Comparison of ENCODE assay signal across 25 cellular contexts in the genomic region with DNA sequence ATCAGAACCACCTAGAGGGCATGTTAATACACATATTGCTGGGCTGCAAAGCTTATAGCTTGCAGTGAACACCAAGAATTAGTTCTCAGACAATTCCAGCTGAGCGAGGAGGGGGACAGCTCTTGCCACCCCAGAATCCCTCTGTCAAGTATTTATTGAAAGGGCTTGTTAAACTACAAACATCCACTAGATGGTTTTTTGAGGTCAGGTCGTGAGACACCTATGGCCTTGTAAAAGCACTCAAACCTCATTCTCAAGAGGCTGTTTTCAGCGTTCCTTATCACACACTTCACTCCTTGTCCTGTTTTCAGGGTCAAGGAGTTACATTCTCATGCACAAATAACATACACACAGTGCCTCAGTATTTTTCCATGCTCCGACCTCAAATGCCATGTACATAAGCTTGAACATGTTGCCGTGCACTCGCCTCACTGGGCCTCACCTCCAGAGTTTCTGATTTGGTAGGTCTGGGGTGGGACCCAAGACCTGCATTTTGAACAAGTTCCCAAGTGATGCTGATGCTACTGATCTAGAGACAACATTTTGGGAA.
"Had no signal": no experiment of that assay in that cellular context is flagged by ENCODE, and none has a peak within 500 bp of the region (broad histone marks: within the 10 kb centered on the region; RNA-seq: fewer than 3 reads in every experiment).

No MANE protein-coding gene starts in this region.

- H3K27ac ChIP-seq: breast epithelium, Peyer's patch, RWPE1, SJCRH30, WERI-Rb-1 had no signal

- H3K36me3 Mint-ChIP-seq: activated naive CD4-positive, alpha-beta T cell treated with anti-CD3 and anti-CD28 coated beads, Interleukin-2, amount 50 U/mL, for 24 hours had no signal

- H3K4me1 Mint-ChIP-seq: activated naive CD4-positive, alpha-beta T cell treated with anti-CD3 and anti-CD28 coated beads, Interleukin-2, amount 50 U/mL, for 24 hours had no signal

- ATAC-seq: activated CD4-positive, CD25-positive, alpha-beta regulatory T cell treated with anti-CD3 and anti-CD28 coated beads, Interleukin-2, amount 50 U/mL, for 24 hours; activated CD8-positive, alpha-beta T cell treated with anti-CD3 and anti-CD28 coated beads for 36 hours had no signal

- H3K9me3 ChIP-seq: breast epithelium, Peyer's patch, SJCRH30, SK-N-SH had no signal

- H3K4me1 ChIP-seq: breast epithelium, Peyer's patch, SJCRH30 had no signal

- DNase-seq: activated CD4-positive, alpha-beta T cell treated with anti-CD3 and anti-CD28 coated beads for 4 hours; activated CD8-positive, alpha-beta memory T cell treated with anti-CD3 and anti-CD28 coated beads, Interleukin-2, amount 50 U/mL, for 4 hours; activated CD8-positive, alpha-beta T cell treated with anti-CD3 and anti-CD28 coated beads for 36 hours; aorta; central memory CD4-positive, alpha-beta T cell; Kasumi-1; NCI-H1092 treated with DMSO at 0.1 percent for 48 hours; NCI-H1417 treated with DMSO at 0.1 percent for 48 hours; NCI-H1694; NCI-H2029; NCI-H2107; NCI-H510A treated with DMSO at 0.1 percent for 48 hours; NCI-H69; NK-92 treated with Interleukin-12 subunit alpha and Interleukin-12 subunit beta, amount 100 ng/mL, for 24 hours; OCI-M1; Peyer's patch; Right ventricle myocardium superior; SJCRH30; SK-N-SH; T-helper 1 cell; WERI-Rb-1 had no signal

- H3K4me3 ChIP-seq: breast epithelium, Peyer's patch, SJCRH30 had no signal

- H3K27me3 ChIP-seq: breast epithelium, Peyer's patch, SJCRH30 had no signal

- H3K36me3 ChIP-seq: breast epithelium, Peyer's patch, SJCRH30, WERI-Rb-1 had no signal

- H3K27me3 Mint-ChIP-seq: activated CD8-positive, alpha-beta T cell treated with anti-CD3 and anti-CD28 coated beads for 36 hours; activated naive CD4-positive, alpha-beta T cell treated with anti-CD3 and anti-CD28 coated beads, Interleukin-2, amount 50 U/mL, for 24 hours had no signal

- H3K27ac Mint-ChIP-seq: activated CD8-positive, alpha-beta T cell treated with anti-CD3 and anti-CD28 coated beads for 36 hours; activated naive CD4-positive, alpha-beta T cell treated with anti-CD3 and anti-CD28 coated beads, Interleukin-2, amount 50 U/mL, for 24 hours had no signal

- H3K4me3 Mint-ChIP-seq: activated CD8-positive, alpha-beta T cell treated with anti-CD3 and anti-CD28 coated beads for 36 hours; activated naive CD4-positive, alpha-beta T cell treated with anti-CD3 and anti-CD28 coated beads, Interleukin-2, amount 50 U/mL, for 24 hours had no signal
